ENCODE assay signal across 12 cellular contexts in genomic region chr17:39223907-39224777, GRCh38. TPM values are rescaled to one million over a fixed set of nuclear protein-coding genes. Genes with fewer than 3 reads are reported as not detected.
DNase-seq lines count a peak whose midpoint lies in the region; ATAC-seq and TF ChIP-seq lines count a peak whose summit lies in the region.
"Had no signal": no experiment of that assay in that cellular context is flagged by ENCODE, and none has a peak within 500 bp of the region (broad histone marks: within the 10 kb centered on the region; RNA-seq: fewer than 3 reads in every experiment).

No MANE protein-coding gene starts in this region.

- H3K4me3 Mint-ChIP-seq in HFFc6: no peak overlapping the region

- no peaks in the 10 kb centered on the region for H3K79me2 ChIP-seq in neural cell (replicated peaks; ENCODE audit: insufficient read depth, low read length)

- no peaks in the 10 kb centered on the region for H3K36me3 ChIP-seq in BLaER1 treated with 17β-estradiol and CSF1 and Interleukin-3, amounts not matched to agents 10 nM and 100 nM
- H3K36me3 ChIP-seq in H7 (replicated peaks; ENCODE audit: control insufficient read depth, insufficient read depth, low read length): no peaks in the 10 kb centered on the region
- H3K36me3 ChIP-seq in effector memory CD4-positive, alpha-beta T cell (ENCODE audit: control insufficient read depth, insufficient read depth, low read length): no peaks in the 10 kb centered on the region
- no peaks in the 10 kb centered on the region for H3K36me3 ChIP-seq in neural cell (ENCODE audit: insufficient read depth, low read length)

- H3K9ac ChIP-seq in BLaER1 treated with 17β-estradiol and CSF1 and Interleukin-3, amounts not matched to agents 10 nM and 100 nM: peak overlapping the region in 1 of 11 experiments; percentile 54; a peak in 1 of 22 replicates
- no peak overlapping the region for H3K9ac ChIP-seq in neural cell (ENCODE audit: low read length)

- TF ChIP-seq RAD21 in neural cell (conservative IDR thresholded peaks at IDR 0.05): no peak

- H4K20me1 ChIP-seq in BLaER1 treated with 17β-estradiol and CSF1 and Interleukin-3, amounts not matched to agents 10 nM and 100 nM: peaks cover 0 to 50% (median 20%) of the 10 kb centered on the region in 11 experiments; a peak in 16 of 22 replicates
- H4K20me1 ChIP-seq in neural cell (ENCODE audit: insufficient read depth): no peaks in the 10 kb centered on the region

- H3K4me1 ChIP-seq in BLaER1 treated with 17β-estradiol and CSF1 and Interleukin-3, amounts not matched to agents 10 nM and 100 nM: peaks cover 30 to 45% (median 42%) of the 10 kb centered on the region in 10 experiments
- peaks cover 15% of the 10 kb centered on the region for H3K4me1 ChIP-seq in effector memory CD4-positive, alpha-beta T cell (ENCODE audit: control insufficient read depth, insufficient read depth, low read length, poor library complexity, severe bottlenecking)

- TF ChIP-seq CTCF in neural cell (IDR thresholded peaks at IDR 0.05; ENCODE audit: poor library complexity, severe bottlenecking) (no peak), HFFc6 (IDR thresholded peaks at IDR 0.05) (no peak)

- H3K9me3 ChIP-seq in BLaER1 treated with 17β-estradiol and CSF1 and Interleukin-3, amounts not matched to agents 10 nM and 100 nM (replicated peaks in 1 of 11): no peaks in the 10 kb centered on the region
- H3K9me3 ChIP-seq in effector memory CD4-positive, alpha-beta T cell (ENCODE audit: control insufficient read depth, low read length): no peaks in the 10 kb centered on the region
- no peaks in the 10 kb centered on the region for H3K9me3 ChIP-seq in neural cell (ENCODE audit: low read length)

- DNase-seq in H7 (peak; percentile 79), foreskin melanocyte (no peak), HFFc6 (no peak), DMS153 (lab: John Stamatoyannopoulos, UW) (no peak)
- DNase-seq in effector memory CD4-positive, alpha-beta T cell: no peak
- DNase-seq: activated CD8-positive, alpha-beta memory T cell treated with anti-CD3 and anti-CD28 coated beads, Interleukin-2, amount 50 U/mL, for 4 hours; NCI-H446 treated with DMSO at 0.1 percent for 48 hours had no signal

- ATAC-seq in GM18502 (IDR thresholded peaks at IDR 0.05; ENCODE audit: poor library complexity, unreplicated experiment): no peak

- no peaks in the 10 kb centered on the region for H3K9me2 ChIP-seq in neural cell (ENCODE audit: insufficient read depth, low read length)

- H3K36me3 Mint-ChIP-seq in HFFc6 (ENCODE audit: low read depth): no peaks in the 10 kb centered on the region

- peak overlapping the region in 7 of 10 experiments; percentile 55 to 70 (median 59); a peak in 9 of 20 replicates for H3K4me3 ChIP-seq in BLaER1 treated with 17β-estradiol and CSF1 and Interleukin-3, amounts not matched to agents 10 nM and 100 nM
- H3K4me3 ChIP-seq in H7 (ENCODE audit: insufficient read depth, low read depth, low read length) (peak overlapping the region; percentile 54), neural cell (ENCODE audit: low read length) (peak overlapping the region; percentile 67)
- H3K4me3 ChIP-seq in effector memory CD4-positive, alpha-beta T cell (ENCODE audit: insufficient read depth, low read depth, low read length, poor library complexity, severe bottlenecking): peak overlapping the region; percentile 41

- H2AFZ ChIP-seq in neural cell (ENCODE audit: low read depth, low read length): no peak overlapping the region

- peaks cover 7% of the 10 kb centered on the region for H3K4me1 Mint-ChIP-seq in HFFc6 (ENCODE audit: low read depth)

- no peak overlapping the region for H3K27ac Mint-ChIP-seq in HFFc6

- peaks cover 46 to 68% (median 56%) of the 10 kb centered on the region in 11 experiments for H3K27me3 ChIP-seq in BLaER1 treated with 17β-estradiol and CSF1 and Interleukin-3, amounts not matched to agents 10 nM and 100 nM
- H3K27me3 ChIP-seq in H7 (ENCODE audit: control insufficient read depth, insufficient read depth, low read length): peaks cover 41% of the 10 kb centered on the region
- H3K27me3 ChIP-seq in effector memory CD4-positive, alpha-beta T cell (replicated peaks; ENCODE audit: control insufficient read depth, insufficient read depth, low read length, poor library complexity, severe bottlenecking): peaks cover 33% of the 10 kb centered on the region
- peaks cover 38% of the 10 kb centered on the region for H3K27me3 ChIP-seq in neural cell (ENCODE audit: insufficient read depth, low read depth, low read length)

- H3K9me3 Mint-ChIP-seq in HFFc6: no peaks in the 10 kb centered on the region; the same call in 1 of the 2 replicates

- peak overlapping the region; percentile 85 to 99 (median 96); a peak in 21 of 22 replicates for H3K4me2 ChIP-seq in BLaER1 treated with 17β-estradiol and CSF1 and Interleukin-3, amounts not matched to agents 10 nM and 100 nM
- H3K4me2 ChIP-seq in neural cell (ENCODE audit: low read length): no peak overlapping the region

- no peak for TF ChIP-seq EP300 in neural cell (conservative IDR thresholded peaks at IDR 0.05; ENCODE audit: poor library complexity, severe bottlenecking)

- no peak overlapping the region for H3K27ac ChIP-seq in BLaER1 treated with 17β-estradiol and CSF1 and Interleukin-3, amounts not matched to agents 10 nM and 100 nM
- no peak overlapping the region for H3K27ac ChIP-seq in effector memory CD4-positive, alpha-beta T cell (ENCODE audit: insufficient read depth, low read length, poor library complexity, severe bottlenecking)
- H3K27ac ChIP-seq in neural cell (ENCODE audit: low read length): no peak overlapping the region

- H3F3A ChIP-seq in neural cell (ENCODE audit: insufficient read depth, low read length, poor library complexity, severe bottlenecking): no peaks in the 10 kb centered on the region

- peaks cover 31% of the 10 kb centered on the region for H3K27me3 Mint-ChIP-seq in HFFc6 (ENCODE audit: insufficient read depth)

TF ChIP-seq in neural cell, 6 proteins besides CTCF, POLR2A, EP300 and RAD21:
- TF ChIP-seq REST (IDR thresholded peaks at IDR 0.05; ENCODE audit: borderline replicate concordance) (no peak), SMC3 (conservative IDR thresholded peaks at IDR 0.05; ENCODE audit: poor library complexity) (no peak), MXI1 (conservative IDR thresholded peaks at IDR 0.05; ENCODE audit: poor library complexity, severe bottlenecking) (no peak), POLR2AphosphoS5 (IDR thresholded peaks at IDR 0.05) (no peak), TAF1 (IDR thresholded peaks at IDR 0.05; ENCODE audit: low read depth) (no peak), EZH2 (IDR thresholded peaks at IDR 0.05; ENCODE audit: borderline replicate concordance, insufficient read depth, low read length, poor library complexity, severe bottlenecking) (no peak)
TF ChIP-seq in neural cell: peak in this region for 0.

RNA-seq across cellular contexts. Expression of gene STAC2, which starts 1.6 kb away (rescaled TPM):
- total RNA-seq in H7 (2014; rRNA removed; shearing (Covaris generic)): 0.15 and 0.59 TPM in 2 replicates
- polyA plus RNA-seq in neural cell: not detected in 2 replicates
- not detected in 2 replicates for polyA minus RNA-seq in neural cell
- not detected for total RNA-seq in HFFc6 (2021; fragmentation: NEBNext Ultra II Directional; extraction: Animal tissue kit (Norgen Biotek cat#: 25700))
- total RNA-seq: endothelial cell of umbilical vein had no signal
- polyA plus RNA-seq: endothelial cell of umbilical vein had no signal

RNA-seq across cellular contexts. Expression of gene RPL19, which starts 24.1 kb away (rescaled TPM):
- total RNA-seq in H7 (2014; rRNA removed; shearing (Covaris generic)): 2,113 and 2,304 TPM in 2 replicates
- polyA plus RNA-seq in neural cell: 1,422 and 1,623 TPM in 2 replicates
- polyA minus RNA-seq in neural cell: 512 and 605 TPM in 2 replicates
- total RNA-seq in HFFc6 (2021; fragmentation: NEBNext Ultra II Directional; extraction: Animal tissue kit (Norgen Biotek cat#: 25700)): 1,000 to 10,000 TPM; 1,574 to 1,911 (median 1,762) TPM

RNA-seq across cellular contexts. Expression of gene CACNB1, which starts 26.7 kb away (rescaled TPM):
- 3.8 and 9.1 TPM in 2 replicates for total RNA-seq in H7 (2014; rRNA removed; shearing (Covaris generic))
- 18.9 and 29.1 TPM in 2 replicates for polyA plus RNA-seq in neural cell
- polyA minus RNA-seq in neural cell: 41.4 and 44.1 TPM in 2 replicates
- total RNA-seq in HFFc6 (2021; fragmentation: NEBNext Ultra II Directional; extraction: Animal tissue kit (Norgen Biotek cat#: 25700)): 1 to 10 TPM; 5.1 to 7.0 (median 6.1) TPM

RNA-seq across cellular contexts. Expression of gene ARL5C, which starts 58.2 kb away (rescaled TPM):
- total RNA-seq in H7 (2014; rRNA removed; shearing (Covaris generic)): not detected in 2 replicates
- polyA plus RNA-seq in neural cell: not detected in 2 replicates
- 0.23 TPM in 1 of 2 replicates, not detected in the other for polyA minus RNA-seq in neural cell
- not detected for total RNA-seq in HFFc6 (2021; fragmentation: NEBNext Ultra II Directional; extraction: Animal tissue kit (Norgen Biotek cat#: 25700))
- total RNA-seq: endothelial cell of umbilical vein, M059J had no signal
- polyA plus RNA-seq: endothelial cell of umbilical vein had no signal
